ENCODE assay signal across 31 cellular contexts in the genomic region with DNA sequence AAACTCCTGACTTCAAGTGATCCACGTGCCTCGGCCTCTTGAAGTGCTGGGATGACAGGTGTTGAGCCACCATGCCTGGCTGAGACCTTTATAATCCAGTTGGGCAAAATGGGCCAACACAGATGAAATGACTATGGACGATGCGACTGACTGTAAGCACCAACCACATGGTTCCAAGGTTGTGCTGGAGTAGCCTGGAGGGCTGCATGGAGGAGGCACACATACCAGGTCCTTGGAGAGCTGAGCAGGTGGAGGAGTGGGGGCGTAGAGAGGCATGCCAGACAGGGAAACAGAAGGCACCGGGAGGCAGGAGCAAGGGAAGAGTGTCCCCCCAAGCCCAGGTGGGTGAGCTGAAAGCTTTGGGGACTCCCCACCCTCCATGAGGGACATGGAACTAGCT.
DNase-seq lines count a peak whose midpoint lies in the region; ATAC-seq, FAIRE-seq and TF ChIP-seq lines count a peak whose summit lies in the region.
"Had no signal": no experiment of that assay in that cellular context is flagged by ENCODE, and none has a peak within 500 bp of the region (broad histone marks: within the 10 kb centered on the region; RNA-seq: fewer than 3 reads in every experiment).

No MANE protein-coding gene starts in this region.

- CTCF ChIA-PET in activated CD4-positive, alpha-beta T cell treated with anti-CD3 and anti-CD28 coated beads for 36 hours (lab: Charles Lee), result interaction anchor here (0.7 kb wide), 1 partner anchor 11 kb away, joined by 3 read pairs; no protein-coding TSS in a partner anchor
- CTCF ChIA-PET in HepG2 (lab: Yijun Ruan, JAX; ENCODE audit: low intra/inter-chr PET ratio, low total read pairs), result no interaction called here

- in situ Hi-C loops in HepG2 (cut with HindIII; ENCODE audit: extremely low pct_ligation_motif_present, low pct_unique_long_range_greater_than_20kb), result no loop called here

- no peaks in the 10 kb centered on the region for H3K27me3 Mint-ChIP-seq in activated CD4-positive, alpha-beta T cell treated with anti-CD3 and anti-CD28 coated beads for 36 hours
- H3K27me3 Mint-ChIP-seq in neural crest cell (ENCODE audit: low read depth), result no peaks in the 10 kb centered on the region
- H3K27me3 Mint-ChIP-seq: activated B cell treated with CpG ODN at 0.5 μM for 24 hours; CD4-positive, alpha-beta T cell; effector memory CD8-positive, alpha-beta T cell; IgD-negative memory B cell had no signal

- H3K27me3 ChIP-seq in HepG2 (ENCODE audit: control insufficient read depth in 1 of 2, insufficient read depth in 2 of 2, low read length in 2 of 2) (no peaks in the 10 kb centered on the region), right lobe of liver (no peaks in the 10 kb centered on the region), adrenal gland (no peaks in the 10 kb centered on the region)
- H3K27me3 ChIP-seq: ascending aorta, cardiac muscle cell, left lung, suprapubic skin had no signal

- peaks cover 30% of the 10 kb centered on the region for H3K36me3 Mint-ChIP-seq in activated CD4-positive, alpha-beta T cell treated with anti-CD3 and anti-CD28 coated beads for 36 hours (ENCODE audit: low read depth)
- peaks cover 7% of the 10 kb centered on the region for H3K36me3 Mint-ChIP-seq in neural crest cell (ENCODE audit: low read depth)

- H3K4me1 ChIP-seq in HepG2 (ENCODE audit: insufficient read depth, low read length), result peaks cover 21% of the 10 kb centered on the region
- no peaks in the 10 kb centered on the region for H3K4me1 ChIP-seq in right lobe of liver
- peaks cover 0 to 13% of the 10 kb centered on the region in 2 donors for H3K4me1 ChIP-seq in adrenal gland (replicated peaks in 1 of 2)

- FAIRE-seq in HepG2 (lab: Jason Lieb, UNC), result no peak

- 98% methylated on average over 6 of the region's 6 CpGs for WGBS in HepG2 (ENCODE audit: low lambda C conversion rate)
- 54% methylated on average over 2 of the region's 6 CpGs for whole genome bisulfite sequencing in right lobe of liver (ENCODE audit: insufficient coverage, low coverage, low lambda C conversion rate, missing lambda C conversion rate)
- WGBS in adrenal gland, 4 donors, result 88 to 96% (median 94%) methylated on average over 5 to 6 of the region's 6 CpGs

- peak overlapping the region; percentile 1 for H3K27ac Mint-ChIP-seq in activated CD4-positive, alpha-beta T cell treated with anti-CD3 and anti-CD28 coated beads for 36 hours
- H3K27ac Mint-ChIP-seq in neural crest cell (ENCODE audit: unreplicated experiment), result peak overlapping the region; percentile 35
- H3K27ac Mint-ChIP-seq: activated B cell treated with CpG ODN at 0.5 μM for 24 hours; activated T-helper 2 cell treated with anti-CD3 and anti-CD28 coated beads, Interferon-gamma antibody, Interleukin-2, Interleukin-4, amounts not matched to agents 10 μg/mL and 5 μg/mL and 100 μg/mL, durations not matched to agents 14 hours and 24 hours and 36 hours; CD4-positive, alpha-beta T cell; effector memory CD8-positive, alpha-beta T cell; IgD-negative memory B cell; mesothelial cell of epicardium had no signal

- H3K36me3 ChIP-seq in HepG2 (replicated peaks in 1 of 2; ENCODE audit: control insufficient read depth in 1 of 2, insufficient read depth in 2 of 2, low read length in 2 of 2) (peaks cover 0 to 5% of the 10 kb centered on the region in 2 experiments; a peak in 2 of 5 replicates), right lobe of liver (no peaks in the 10 kb centered on the region), adrenal gland (replicated peaks in 1 of 2) (peaks cover 0 to 18% of the 10 kb centered on the region in 2 donors)

- POLR2A ChIA-PET in activated CD4-positive, alpha-beta T cell treated with anti-CD3 and anti-CD28 coated beads for 36 hours (lab: Charles Lee), result no interaction called here
- POLR2A ChIA-PET in HepG2 (lab: Yijun Ruan, JAX), result no interaction called here

- no TSS peak for BruUV-seq in HepG2 (replicated peaks; lab: Mats Ljungman, UMichigan)

- H4K20me1 ChIP-seq in HepG2 (ENCODE audit: insufficient read depth, low read length), result no peaks in the 10 kb centered on the region

- no peak overlapping the region for H3K4me2 ChIP-seq in HepG2 (ENCODE audit: low read depth, low read length)

- TF ChIP-seq CTCF in HepG2 (CRISPR knock-in tag; IDR thresholded peaks at IDR 0.05) (no peak), right lobe of liver (IDR thresholded peaks at IDR 0.05) (no peak), neural crest cell (conservative IDR thresholded peaks at IDR 0.05) (no peak), adrenal gland (IDR thresholded peaks at IDR 0.05) (no peak)

- H3K27ac ChIP-seq in HepG2 (ENCODE audit: extremely low read length, insufficient read depth, low read length), result no peak overlapping the region
- no peak overlapping the region for H3K27ac ChIP-seq in right lobe of liver
- H3K27ac ChIP-seq in adrenal gland, result peak overlapping the region in 2 of 5 donors; percentile 82 to 88

- H3K9me3 Mint-ChIP-seq in activated CD4-positive, alpha-beta T cell treated with anti-CD3 and anti-CD28 coated beads for 36 hours (ENCODE audit: low read depth), result no peaks in the 10 kb centered on the region
- no peaks in the 10 kb centered on the region for H3K9me3 Mint-ChIP-seq in neural crest cell
- H3K9me3 Mint-ChIP-seq: activated B cell treated with CpG ODN at 0.5 μM for 24 hours; activated naive CD4-positive, alpha-beta T cell treated with anti-CD3 and anti-CD28 coated beads, Interleukin-2, amount 50 U/mL, for 72 hours; activated T-helper 2 cell treated with anti-CD3 and anti-CD28 coated beads, Interferon-gamma antibody, Interleukin-2, Interleukin-4, amounts not matched to agents 10 μg/mL and 5 μg/mL and 100 μg/mL, durations not matched to agents 14 hours and 24 hours and 36 hours; CD4-positive, alpha-beta T cell; effector memory CD8-positive, alpha-beta T cell; IgD-negative memory B cell; mesothelial cell of epicardium had no signal

- ATAC-seq in activated CD4-positive, alpha-beta T cell treated with anti-CD3 and anti-CD28 coated beads for 36 hours, result no peak
- ATAC-seq in HepG2 (no peak), right lobe of liver (no peak), HG03280 (IDR thresholded peaks at IDR 0.05; ENCODE audit: unreplicated experiment) (no peak)
- ATAC-seq: activated naive CD4-positive, alpha-beta T cell treated with anti-CD3 and anti-CD28 coated beads, Interleukin-2, amount 50 U/mL, for 72 hours; effector memory CD8-positive, alpha-beta T cell; Panc1 had no signal

- intact Hi-C loops in activated CD4-positive, alpha-beta T cell treated with anti-CD3 and anti-CD28 coated beads for 36 hours (cut with DNase I, micrococcal nuclease), result no loop called here
- intact Hi-C loops in HepG2 (cut with micrococcal nuclease; ENCODE audit: unreplicated experiment) (no loop called here), right lobe of liver (cut with DNase I) (no loop called here), adrenal gland (cut with DNase I) (no loop called here)

- H3K9ac ChIP-seq in HepG2 (ENCODE audit: insufficient read depth, low read depth, low read length), result no peak overlapping the region

- TF ChIP-seq POLR2A in HepG2 (IDR thresholded peaks at IDR 0.05; ENCODE audit: insufficient read depth in 1 of 2, low read depth in 2 of 2, low read length in 2 of 2), result no peak
- no peak for TF ChIP-seq POLR2A in right lobe of liver (IDR thresholded peaks at IDR 0.05)
- TF ChIP-seq POLR2A in adrenal gland (IDR thresholded peaks at IDR 0.05), result no peak

- H3K4me3 Mint-ChIP-seq in activated CD4-positive, alpha-beta T cell treated with anti-CD3 and anti-CD28 coated beads for 36 hours, result no peak overlapping the region
- no peak overlapping the region for H3K4me3 Mint-ChIP-seq in neural crest cell
- H3K4me3 Mint-ChIP-seq: activated B cell treated with CpG ODN at 0.5 μM for 24 hours; CD4-positive, alpha-beta T cell; effector memory CD8-positive, alpha-beta T cell; IgD-negative memory B cell; mesothelial cell of epicardium had no signal

- no peak overlapping the region for H3K4me3 ChIP-seq in HepG2 (replicated peaks in 1 of 3; ENCODE audit: insufficient read depth in 1 of 3, low read depth in 2 of 3, low read length in 3 of 3)
- H3K4me3 ChIP-seq in right lobe of liver, result no peak overlapping the region
- H3K4me3 ChIP-seq in adrenal gland, result no peak overlapping the region
- H3K4me3 ChIP-seq: ascending aorta, cardiac muscle cell, coronary artery, left lung, psoas muscle, suprapubic skin had no signal

- DNase-seq in activated CD4-positive, alpha-beta T cell treated with anti-CD3 and anti-CD28 coated beads for 36 hours, result no peak
- DNase-seq in activated CD4-positive, alpha-beta T cell treated with anti-CD3 and anti-CD28 coated beads for 1 hour, result no peak
- DNase-seq in HepG2 (ENCODE audit: low spot score) (no peak), right lobe of liver (no peak), neural crest cell (ENCODE audit: low read depth, low spot score) (no peak), COR-L47 (lab: John Stamatoyannopoulos, UW) (no peak), adrenal gland (no peak)
- DNase-seq: activated B cell treated with CpG ODN at 0.5 μM for 24 hours; activated CD8-positive, alpha-beta memory T cell treated with anti-CD3 and anti-CD28 coated beads for 24 hours; activated T-cell treated with anti-CD3 and anti-CD28 coated beads for 4 hours; CD4-positive, alpha-beta T cell; effector memory CD8-positive, alpha-beta T cell; islet precursor cell; NCI-H1694; NCI-H446 treated with DMSO at 0.1 percent for 48 hours; NCI-H774; psoas muscle; SIG-M5; stimulated activated CD4-positive, alpha-beta T cell treated with anti-CD3 and anti-CD28 coated beads, Interleukin-15, amount 100 ng/mL, for 24 hours; stimulated activated CD4-positive, alpha-beta T cell treated with anti-CD3 and anti-CD28 coated beads, Interleukin-4, amount 100 ng/mL, for 4 hours had no signal

- no peak overlapping the region for H2AFZ ChIP-seq in HepG2 (ENCODE audit: low read length)

- no peak for TF ChIP-seq EP300 in HepG2 (IDR thresholded peaks at IDR 0.05; ENCODE audit: low read depth in 2 of 2, low read length in 2 of 2)
- no peak for TF ChIP-seq EP300 in HepG2 (CRISPR knock-in tag; IDR thresholded peaks at IDR 0.05; ENCODE audit: borderline replicate concordance)

- no peaks in the 10 kb centered on the region for H3K9me3 ChIP-seq in HepG2 (ENCODE audit: low read length)
- no peaks in the 10 kb centered on the region for H3K9me3 ChIP-seq in right lobe of liver
- no peaks in the 10 kb centered on the region for H3K9me3 ChIP-seq in adrenal gland (replicated peaks in 1 of 3)
- H3K9me3 ChIP-seq: ascending aorta, left lung, psoas muscle, suprapubic skin had no signal

- no peaks in the 10 kb centered on the region for H3K79me2 ChIP-seq in HepG2 (ENCODE audit: insufficient read depth, low read length)

- peaks cover 27% of the 10 kb centered on the region for H3K4me1 Mint-ChIP-seq in activated CD4-positive, alpha-beta T cell treated with anti-CD3 and anti-CD28 coated beads for 36 hours
- peaks cover 8% of the 10 kb centered on the region for H3K4me1 Mint-ChIP-seq in neural crest cell

- TF ChIP-seq RAD21 in HepG2 (CRISPR knock-in tag; IDR thresholded peaks at IDR 0.05), result no peak
